Comparison of ENCODE assay signal across 8 cellular contexts in the genomic region with DNA sequence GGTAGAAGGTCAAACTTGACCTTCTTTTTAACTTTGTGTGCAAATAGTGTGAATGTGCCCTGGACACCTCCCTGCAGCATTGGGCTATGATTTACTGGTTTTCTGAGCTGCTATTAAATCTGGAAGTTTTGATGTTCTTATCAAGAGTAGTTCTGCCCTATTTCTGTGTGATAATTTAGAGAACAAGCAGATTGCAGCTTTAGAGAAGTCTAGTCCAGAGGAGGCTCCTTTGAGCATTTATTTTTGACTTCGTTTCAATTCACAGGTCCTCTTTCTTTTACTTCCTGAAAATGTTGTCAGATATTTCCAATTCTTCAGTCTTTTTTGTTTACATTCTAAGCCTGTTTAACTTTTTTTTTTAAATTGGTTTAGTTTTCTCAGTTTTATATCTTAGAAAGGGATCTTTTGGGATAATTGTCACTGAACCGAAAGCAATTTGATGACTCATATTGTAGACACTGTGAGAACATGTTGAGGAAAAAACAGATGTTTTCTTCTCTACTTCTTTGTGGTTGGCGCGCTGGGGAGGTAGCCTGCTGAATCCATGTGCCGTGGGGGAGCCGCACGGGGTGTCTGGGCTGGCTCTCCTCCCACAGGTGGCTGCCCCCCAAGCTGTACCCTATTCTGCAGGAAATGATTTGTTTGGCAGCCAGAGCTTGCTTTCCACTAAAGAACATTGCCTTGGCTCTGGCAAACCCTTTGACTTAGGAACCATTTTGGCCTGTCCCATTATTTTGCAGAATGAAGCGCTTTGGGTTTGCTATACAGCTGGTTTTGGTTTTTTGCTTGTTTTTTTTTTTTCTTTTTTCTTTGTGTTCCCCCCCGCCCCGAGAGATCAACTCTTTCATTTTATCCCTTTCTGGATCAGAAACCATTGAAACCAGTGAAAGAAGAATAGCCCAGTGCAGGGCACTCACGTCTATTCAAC. TPM values are rescaled to one million over a fixed set of nuclear protein-coding genes. Genes with fewer than 3 reads are reported as not detected.
DNase-seq lines count a peak whose midpoint lies in the region; ATAC-seq, FAIRE-seq and TF ChIP-seq lines count a peak whose summit lies in the region.

No MANE protein-coding gene starts in this region.

- intact Hi-C loops in left lung (cut with DNase I): no loop called here

- H3K36me3 Mint-ChIP-seq in T-helper 2 cell treated with Interferon-gamma antibody and Interleukin-4, amounts not matched to agents 5 μg/mL and 100 μg/mL, for 36 hours (ENCODE audit: low read depth): no peaks in the 10 kb centered on the region
- peaks cover 5% of the 10 kb centered on the region for H3K36me3 Mint-ChIP-seq in neural progenitor cell

- no peaks in the 10 kb centered on the region for H4K20me1 ChIP-seq in neural progenitor cell (ENCODE audit: low read depth)

- H2AFZ ChIP-seq in neural progenitor cell (replicated peaks): no peak overlapping the region

- H3K4me1 Mint-ChIP-seq in T-helper 2 cell treated with Interferon-gamma antibody and Interleukin-4, amounts not matched to agents 5 μg/mL and 100 μg/mL, for 36 hours (ENCODE audit: low read depth): peaks cover 26% of the 10 kb centered on the region
- peaks cover 31% of the 10 kb centered on the region for H3K4me1 Mint-ChIP-seq in neural progenitor cell

- no peak overlapping the region for H3K4me3 ChIP-seq in bronchial epithelial cell (ENCODE audit: low read depth, low read length)
- no peak overlapping the region for H3K4me3 ChIP-seq in neural progenitor cell
- no peak overlapping the region for H3K4me3 ChIP-seq in left lung

- H3K4me3 Mint-ChIP-seq in T-helper 2 cell treated with Interferon-gamma antibody and Interleukin-4, amounts not matched to agents 5 μg/mL and 100 μg/mL, for 36 hours: peak overlapping the region; percentile 65
- H3K4me3 Mint-ChIP-seq in neural progenitor cell: no peak overlapping the region

- H3F3A ChIP-seq in neural progenitor cell (ENCODE audit: low read depth): no peaks in the 10 kb centered on the region

- H3K27ac Mint-ChIP-seq in T-helper 2 cell treated with Interferon-gamma antibody and Interleukin-4, amounts not matched to agents 5 μg/mL and 100 μg/mL, for 36 hours: peak overlapping the region; percentile 19
- H3K27ac Mint-ChIP-seq in neural progenitor cell: peak overlapping the region; percentile 42

- TF ChIP-seq CTCF in bronchial epithelial cell (IDR thresholded peaks at IDR 0.05; ENCODE audit: insufficient read depth, low read length, severe bottlenecking): no peak
- no peak for TF ChIP-seq CTCF in neural progenitor cell (IDR thresholded peaks at IDR 0.05)
- TF ChIP-seq CTCF in left lung (IDR thresholded peaks at IDR 0.05): no peak

- no peak overlapping the region for H3K4me2 ChIP-seq in neural progenitor cell

- no peaks in the 10 kb centered on the region for H3K79me2 ChIP-seq in neural progenitor cell (ENCODE audit: low read depth)

- H3K27ac ChIP-seq in neural progenitor cell (no peak overlapping the region), left lung (peak overlapping the region in 1 of 2 donors; percentile 24)

- H3K9ac ChIP-seq in neural progenitor cell: no peak overlapping the region

- no peak for FAIRE-seq in bronchial epithelial cell (lab: Jason Lieb, UNC)

- H3K36me3 ChIP-seq in bronchial epithelial cell (ENCODE audit: control insufficient read depth, insufficient read depth, low read length) (no peaks in the 10 kb centered on the region), neural progenitor cell (no peaks in the 10 kb centered on the region), left lung (no peaks in the 10 kb centered on the region)

- no peaks in the 10 kb centered on the region for H3K27me3 Mint-ChIP-seq in T-helper 2 cell treated with Interferon-gamma antibody and Interleukin-4, amounts not matched to agents 5 μg/mL and 100 μg/mL, for 36 hours (ENCODE audit: low read depth)
- H3K27me3 Mint-ChIP-seq in neural progenitor cell (ENCODE audit: insufficient read depth, low read depth): peaks cover 3% of the 10 kb centered on the region

- H3K4me1 ChIP-seq in neural progenitor cell (no peaks in the 10 kb centered on the region), left lung (peaks cover 0 to 14% of the 10 kb centered on the region in 2 donors)

- no peaks in the 10 kb centered on the region for H3K27me3 ChIP-seq in bronchial epithelial cell (ENCODE audit: control insufficient read depth, insufficient read depth, low read length)
- no peaks in the 10 kb centered on the region for H3K27me3 ChIP-seq in neural progenitor cell
- no peaks in the 10 kb centered on the region for H3K27me3 ChIP-seq in left lung

- no peaks in the 10 kb centered on the region for H3K9me3 Mint-ChIP-seq in T-helper 2 cell treated with Interferon-gamma antibody and Interleukin-4, amounts not matched to agents 5 μg/mL and 100 μg/mL, for 36 hours
- peaks cover 2% of the 10 kb centered on the region for H3K9me3 Mint-ChIP-seq in neural progenitor cell

- peak; percentile 22 for DNase-seq in Ammon's horn (ENCODE audit: low spot score)
- DNase-seq in T-helper 2 cell treated with Interferon-gamma antibody and Interleukin-4, amounts not matched to agents 5 μg/mL and 100 μg/mL, for 36 hours (ENCODE audit: low spot score): peak; percentile 26
- DNase-seq in bronchial epithelial cell (ENCODE audit: low read depth): peak; percentile 44
- no peak for DNase-seq in neural progenitor cell (ENCODE audit: low spot score)
- DNase-seq in NCI-H1105 treated with DMSO at 0.1 percent for 48 hours (lab: John Stamatoyannopoulos, UW): no peak
- DNase-seq in left lung: no peak

- H3K9me3 ChIP-seq in neural progenitor cell (ENCODE audit: low read depth) (no peaks in the 10 kb centered on the region), left lung (no peaks in the 10 kb centered on the region)

- peak; percentile 71 for ATAC-seq in HG03342 (IDR thresholded peaks at IDR 0.05; ENCODE audit: unreplicated experiment)
- no peak for ATAC-seq in HG03432 (IDR thresholded peaks at IDR 0.05; ENCODE audit: unreplicated experiment)
- no peak for ATAC-seq in left lung

RNA-seq across cellular contexts. Expression of a gene that starts 53.4 kb away (rescaled TPM):
- total RNA-seq in bronchial epithelial cell: 15.2 and 17.1 TPM in 2 replicates
- 22.5 and 25.7 TPM in 2 replicates for total RNA-seq in neural progenitor cell (ENCODE audit: low replicate concordance)
- 10 to 100 TPM; 23.6 to 38.2 TPM for total RNA-seq in left lung

RNA-seq across cellular contexts. Expression of a gene that starts 54.2 kb away (rescaled TPM):
- 57.9 and 67.2 TPM in 2 replicates for total RNA-seq in bronchial epithelial cell
- 329 and 333 TPM in 2 replicates for total RNA-seq in neural progenitor cell (ENCODE audit: low replicate concordance)
- total RNA-seq in left lung: 100 to 1,000 TPM; 114 to 174 TPM

Comparison
In these comparisons a context has a peak if more than half of its experiments do, and no peak if none do; other contexts are left out.
1. DNase-seq: peak in Ammon's horn (single experiment), T-helper 2 cell treated with Interferon-gamma antibody and Interleukin-4, amounts not matched to agents 5 μg/mL and 100 μg/mL, for 36 hours (single experiment) and bronchial epithelial cell (single experiment); none in neural progenitor cell (single experiment), NCI-H1105 treated with DMSO at 0.1 percent for 48 hours (single experiment) and left lung (0 of 2).